Comparison of ENCODE assay signal across 27 cellular contexts in the genomic region with DNA sequence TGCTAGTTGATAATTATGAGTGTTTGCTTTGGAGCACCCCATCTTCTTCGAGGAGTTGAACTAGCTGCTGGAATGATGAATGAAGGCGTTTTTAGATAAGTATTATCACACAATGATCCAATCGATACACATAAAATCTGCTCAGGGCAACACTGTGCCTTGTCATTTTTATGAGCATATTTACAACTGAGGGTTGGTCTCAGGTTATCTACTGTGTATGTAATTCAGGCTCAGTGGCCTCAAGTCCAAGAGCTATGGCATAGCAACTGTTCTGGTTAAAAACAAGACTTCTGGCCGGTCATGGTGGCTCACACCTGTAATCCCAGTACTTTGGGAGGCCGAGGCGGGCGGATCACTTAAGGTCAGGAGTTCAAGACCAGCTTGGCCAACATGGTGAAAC.
"Had no signal": no experiment of that assay in that cellular context is flagged by ENCODE, and none has a peak within 500 bp of the region (broad histone marks: within the 10 kb centered on the region; RNA-seq: fewer than 3 reads in every experiment).

No MANE protein-coding gene starts in this region.

- H3K36me3 Mint-ChIP-seq: activated naive CD4-positive, alpha-beta T cell treated with anti-CD3 and anti-CD28 coated beads, Interleukin-2, amount 10 ng/mL, durations not matched to agents 7 days and 5 days; activated naive CD4-positive, alpha-beta T cell treated with anti-CD3 and anti-CD28 coated beads, Interleukin-2, amount 50 U/mL, for 72 hours; activated naive CD8-positive, alpha-beta T cell treated with anti-CD3 and anti-CD28 coated beads, Interleukin-2, amount 10 ng/mL, durations not matched to agents 7 days and 5 days had no signal

- H3K9me3 Mint-ChIP-seq: activated CD4-positive, alpha-beta memory T cell treated with anti-CD3 and anti-CD28 coated beads, Interleukin-2, amount 10 ng/mL, durations not matched to agents 7 days and 5 days; activated CD4-positive, alpha-beta T cell treated with anti-CD3 and anti-CD28 coated beads, Interleukin-2, amount 10 ng/mL, durations not matched to agents 7 days and 5 days; activated naive CD4-positive, alpha-beta T cell treated with anti-CD3 and anti-CD28 coated beads, Interleukin-2, amount 10 ng/mL, durations not matched to agents 7 days and 5 days; activated naive CD4-positive, alpha-beta T cell treated with anti-CD3 and anti-CD28 coated beads, Interleukin-2, amount 50 U/mL, for 72 hours; activated naive CD8-positive, alpha-beta T cell treated with anti-CD3 and anti-CD28 coated beads, Interleukin-2, amount 10 ng/mL, durations not matched to agents 7 days and 5 days; activated T-cell treated with anti-CD3 and anti-CD28 coated beads, Interleukin-2, amount 50 U/mL, for 24 hours; activated T-cell treated with anti-CD3 and anti-CD28 coated beads, Interleukin-2, amount 50 U/mL, for 72 hours; T-helper 2 cell treated with Interferon-gamma antibody and Interleukin-4, amounts not matched to agents 5 μg/mL and 100 μg/mL, for 36 hours had no signal

- H3K4me1 Mint-ChIP-seq: activated CD4-positive, alpha-beta memory T cell treated with anti-CD3 and anti-CD28 coated beads, Interleukin-2, amount 10 ng/mL, durations not matched to agents 7 days and 5 days; activated CD4-positive, alpha-beta T cell treated with anti-CD3 and anti-CD28 coated beads, Interleukin-2, amount 10 ng/mL, durations not matched to agents 7 days and 5 days; activated naive CD4-positive, alpha-beta T cell treated with anti-CD3 and anti-CD28 coated beads, Interleukin-2, amount 10 ng/mL, durations not matched to agents 7 days and 5 days; activated naive CD8-positive, alpha-beta T cell treated with anti-CD3 and anti-CD28 coated beads, Interleukin-2, amount 10 ng/mL, durations not matched to agents 7 days and 5 days; T-helper 17 cell had no signal

- H3K27me3 Mint-ChIP-seq: activated CD4-positive, alpha-beta memory T cell treated with anti-CD3 and anti-CD28 coated beads, Interleukin-2, amount 10 ng/mL, durations not matched to agents 7 days and 5 days; activated CD4-positive, alpha-beta T cell treated with anti-CD3 and anti-CD28 coated beads, Interleukin-2, amount 10 ng/mL, durations not matched to agents 7 days and 5 days; activated naive CD4-positive, alpha-beta T cell treated with anti-CD3 and anti-CD28 coated beads, Interleukin-2, amount 10 ng/mL, durations not matched to agents 7 days and 5 days; activated naive CD8-positive, alpha-beta T cell treated with anti-CD3 and anti-CD28 coated beads, Interleukin-2, amount 10 ng/mL, durations not matched to agents 7 days and 5 days; activated T-cell treated with anti-CD3 and anti-CD28 coated beads, Interleukin-2, amount 50 U/mL, for 24 hours; T-helper 17 cell had no signal

- DNase-seq: activated CD4-positive, alpha-beta memory T cell treated with anti-CD3 and anti-CD28 coated beads, Interleukin-2, amount 10 ng/mL, durations not matched to agents 7 days and 5 days; activated CD4-positive, alpha-beta T cell treated with anti-CD3 and anti-CD28 coated beads for 1 hour; activated CD4-positive, alpha-beta T cell treated with anti-CD3 and anti-CD28 coated beads for 4 hours; activated CD4-positive, alpha-beta T cell treated with anti-CD3 and anti-CD28 coated beads, Interleukin-2, amount 10 ng/mL, durations not matched to agents 7 days and 5 days; activated CD4-positive, alpha-beta T cell treated with anti-CD3 and anti-CD28 coated beads, Interleukin-2, amount 50 U/mL, for 4 hours; activated CD8-positive, alpha-beta memory T cell treated with anti-CD3 and anti-CD28 coated beads, Interleukin-2, amount 50 U/mL, for 48 hours; activated gamma-delta T cell; activated naive CD4-positive, alpha-beta T cell; activated naive CD4-positive, alpha-beta T cell treated with anti-CD3 and anti-CD28 coated beads, Interleukin-2, amount 10 ng/mL, durations not matched to agents 7 days and 5 days; activated naive CD8-positive, alpha-beta T cell treated with anti-CD3 and anti-CD28 coated beads, Interleukin-2, amount 10 ng/mL, durations not matched to agents 7 days and 5 days; activated T-cell treated with anti-CD3 and anti-CD28 coated beads for 4 hours; activated T-cell treated with anti-CD3 and anti-CD28 coated beads, Interleukin-2, amount 50 U/mL, for 24 hours; activated T-cell treated with anti-CD3 and anti-CD28 coated beads, Interleukin-2, amount 50 U/mL, for 72 hours; anterior cingulate cortex; body of pancreas; caudate nucleus; effector CD8-positive, alpha-beta T cell; esophagus squamous epithelium; foreskin melanocyte; SW 1271; T-helper 1 cell; T-helper 17 cell; T1000 had no signal

- H3K4me3 ChIP-seq: body of pancreas, esophagus squamous epithelium, gastroesophageal sphincter had no signal

- H3K4me3 Mint-ChIP-seq: activated CD4-positive, alpha-beta memory T cell treated with anti-CD3 and anti-CD28 coated beads, Interleukin-2, amount 10 ng/mL, durations not matched to agents 7 days and 5 days; activated CD4-positive, alpha-beta T cell treated with anti-CD3 and anti-CD28 coated beads, Interleukin-2, amount 10 ng/mL, durations not matched to agents 7 days and 5 days; activated naive CD4-positive, alpha-beta T cell treated with anti-CD3 and anti-CD28 coated beads, Interleukin-2, amount 10 ng/mL, durations not matched to agents 7 days and 5 days; activated naive CD8-positive, alpha-beta T cell treated with anti-CD3 and anti-CD28 coated beads, Interleukin-2, amount 10 ng/mL, durations not matched to agents 7 days and 5 days; activated T-cell treated with anti-CD3 and anti-CD28 coated beads, Interleukin-2, amount 50 U/mL, for 24 hours; activated T-cell treated with anti-CD3 and anti-CD28 coated beads, Interleukin-2, amount 50 U/mL, for 72 hours; T-helper 17 cell; T-helper 2 cell treated with Interferon-gamma antibody and Interleukin-4, amounts not matched to agents 5 μg/mL and 100 μg/mL, for 36 hours had no signal

- H3K27ac Mint-ChIP-seq: activated CD4-positive, alpha-beta memory T cell treated with anti-CD3 and anti-CD28 coated beads, Interleukin-2, amount 10 ng/mL, durations not matched to agents 7 days and 5 days; activated CD4-positive, alpha-beta T cell treated with anti-CD3 and anti-CD28 coated beads, Interleukin-2, amount 10 ng/mL, durations not matched to agents 7 days and 5 days; activated naive CD4-positive, alpha-beta T cell treated with anti-CD3 and anti-CD28 coated beads, Interleukin-2, amount 50 U/mL, for 72 hours; activated naive CD8-positive, alpha-beta T cell treated with anti-CD3 and anti-CD28 coated beads, Interleukin-2, amount 10 ng/mL, durations not matched to agents 7 days and 5 days; activated T-cell treated with anti-CD3 and anti-CD28 coated beads, Interleukin-2, amount 50 U/mL, for 24 hours; activated T-cell treated with anti-CD3 and anti-CD28 coated beads, Interleukin-2, amount 50 U/mL, for 72 hours; T-helper 2 cell treated with Interferon-gamma antibody and Interleukin-4, amounts not matched to agents 5 μg/mL and 100 μg/mL, for 36 hours had no signal

- H3K9me3 ChIP-seq: body of pancreas, esophagus squamous epithelium, gastroesophageal sphincter had no signal

- H3K27me3 ChIP-seq: body of pancreas, esophagus squamous epithelium, gastroesophageal sphincter had no signal

- ATAC-seq: activated naive CD4-positive, alpha-beta T cell treated with anti-CD3 and anti-CD28 coated beads, Interleukin-2, amount 50 U/mL, for 72 hours; activated T-cell treated with anti-CD3 and anti-CD28 coated beads, Interleukin-2, amount 50 U/mL, for 72 hours; body of pancreas; gastroesophageal sphincter; T-helper 17 cell had no signal

- H3K4me1 ChIP-seq: body of pancreas, esophagus squamous epithelium, gastroesophageal sphincter had no signal

- H3K27ac ChIP-seq: body of pancreas, epithelial cell of prostate, esophagus squamous epithelium, gastroesophageal sphincter had no signal
